ENCODE assay signal across 16 cellular contexts in genomic region chr1:150225546-150225945, GRCh38. TPM values are rescaled to one million over a fixed set of nuclear protein-coding genes. Genes with fewer than 3 reads are reported as not detected.
DNase-seq lines count a peak whose midpoint lies in the region; ATAC-seq lines count a peak whose summit lies in the region.
"Had no signal": no experiment of that assay in that cellular context is flagged by ENCODE, and none has a peak within 500 bp of the region (broad histone marks: within the 10 kb centered on the region; RNA-seq: fewer than 3 reads in every experiment).

No MANE protein-coding gene starts in this region.

- DNase-seq in T-helper 17 cell (no peak), memory B cell (ENCODE audit: low spot score in 2 of 2) (no peak), midbrain (lab: John Stamatoyannopoulos, UW) (no peak)
- DNase-seq in stimulated activated naive B cell treated with anti-CD40 and anti-IgM and Interleukin-4, amounts not matched to agents 10 μg/mL and 1 μg/mL and 100 μg/mL, for 72 hours, result no peak
- DNase-seq in activated naive CD8-positive, alpha-beta T cell treated with anti-CD3 and anti-CD28 coated beads for 36 hours, result no peak
- DNase-seq: ACHN; C1 segment of cervical spinal cord; Calu3; CD4-positive, alpha-beta T cell; DMS 273 treated with DMSO at 0.1 percent for 48 hours; GOT3; H9 had no signal

- H3K4me3 Mint-ChIP-seq in IgD-negative memory B cell (peak overlapping the region in 2 of 4 donors; percentile 18 to 42), T-helper 17 cell (no peak overlapping the region), memory B cell (no peak overlapping the region)
- no peak overlapping the region for H3K4me3 Mint-ChIP-seq in stimulated activated naive B cell treated with anti-CD40 and anti-IgM and Interleukin-4, amounts not matched to agents 10 μg/mL and 1 μg/mL and 100 μg/mL, for 72 hours
- no peak overlapping the region for H3K4me3 Mint-ChIP-seq in activated naive CD8-positive, alpha-beta T cell treated with anti-CD3 and anti-CD28 coated beads for 36 hours
- H3K4me3 Mint-ChIP-seq: CD4-positive, alpha-beta T cell; H9 had no signal

- no peak for ATAC-seq in T-helper 17 cell
- ATAC-seq in memory B cell (ENCODE audit: low read depth), result peak; percentile 83
- ATAC-seq in stimulated activated naive B cell treated with anti-CD40 and anti-IgM and Interleukin-4, amounts not matched to agents 10 μg/mL and 1 μg/mL and 100 μg/mL, for 72 hours (replicated peaks), result peak; percentile 31 to 45
- ATAC-seq in GM21529 (IDR thresholded peaks at IDR 0.05; ENCODE audit: unreplicated experiment), result no peak

- H3K9me3 ChIP-seq in T-helper 17 cell (ENCODE audit: control insufficient read depth, low read length, poor library complexity, severe bottlenecking), result no peaks in the 10 kb centered on the region

- H3K36me3 Mint-ChIP-seq in IgD-negative memory B cell (peaks cover 13% of the 10 kb centered on the region), T-helper 17 cell (ENCODE audit: low read depth) (peaks cover 9% of the 10 kb centered on the region), memory B cell (peaks cover 26% of the 10 kb centered on the region)
- H3K36me3 Mint-ChIP-seq in stimulated activated naive B cell treated with anti-CD40 and anti-IgM and Interleukin-4, amounts not matched to agents 10 μg/mL and 1 μg/mL and 100 μg/mL, for 72 hours, result peaks cover 34 to 55% of the 10 kb centered on the region in 2 donors
- H3K36me3 Mint-ChIP-seq in activated naive CD8-positive, alpha-beta T cell treated with anti-CD3 and anti-CD28 coated beads for 36 hours, result peaks cover 36% of the 10 kb centered on the region

- H3K4me1 Mint-ChIP-seq in IgD-negative memory B cell (peaks cover 16 to 19% (median 18%) of the 10 kb centered on the region in 3 donors), T-helper 17 cell (peaks cover 12% of the 10 kb centered on the region), memory B cell (peaks cover 16% of the 10 kb centered on the region)
- peaks cover 4 to 23% of the 10 kb centered on the region in 2 donors for H3K4me1 Mint-ChIP-seq in stimulated activated naive B cell treated with anti-CD40 and anti-IgM and Interleukin-4, amounts not matched to agents 10 μg/mL and 1 μg/mL and 100 μg/mL, for 72 hours
- peaks cover 8% of the 10 kb centered on the region for H3K4me1 Mint-ChIP-seq in activated naive CD8-positive, alpha-beta T cell treated with anti-CD3 and anti-CD28 coated beads for 36 hours
- H3K4me1 Mint-ChIP-seq: H9 had no signal

- H3K9me3 Mint-ChIP-seq in IgD-negative memory B cell (no peaks in the 10 kb centered on the region), memory B cell (no peaks in the 10 kb centered on the region)
- no peaks in the 10 kb centered on the region for H3K9me3 Mint-ChIP-seq in stimulated activated naive B cell treated with anti-CD40 and anti-IgM and Interleukin-4, amounts not matched to agents 10 μg/mL and 1 μg/mL and 100 μg/mL, for 72 hours
- H3K9me3 Mint-ChIP-seq in activated naive CD8-positive, alpha-beta T cell treated with anti-CD3 and anti-CD28 coated beads for 36 hours, result no peaks in the 10 kb centered on the region
- H3K9me3 Mint-ChIP-seq: CD4-positive, alpha-beta T cell; H9 had no signal

- H3K27ac Mint-ChIP-seq in IgD-negative memory B cell, result peak overlapping the region; percentile 29 to 85 (median 35)
- H3K27ac Mint-ChIP-seq in T-helper 17 cell, result peak overlapping the region; percentile 53
- no peak overlapping the region for H3K27ac Mint-ChIP-seq in memory B cell
- no peak overlapping the region for H3K27ac Mint-ChIP-seq in stimulated activated naive B cell treated with anti-CD40 and anti-IgM and Interleukin-4, amounts not matched to agents 10 μg/mL and 1 μg/mL and 100 μg/mL, for 72 hours
- no peak overlapping the region for H3K27ac Mint-ChIP-seq in activated naive CD8-positive, alpha-beta T cell treated with anti-CD3 and anti-CD28 coated beads for 36 hours
- H3K27ac Mint-ChIP-seq: CD4-positive, alpha-beta T cell had no signal

- no peaks in the 10 kb centered on the region for H3K27me3 Mint-ChIP-seq in IgD-negative memory B cell
- no peaks in the 10 kb centered on the region for H3K27me3 Mint-ChIP-seq in T-helper 17 cell
- H3K27me3 Mint-ChIP-seq in memory B cell, result no peaks in the 10 kb centered on the region
- no peaks in the 10 kb centered on the region for H3K27me3 Mint-ChIP-seq in stimulated activated naive B cell treated with anti-CD40 and anti-IgM and Interleukin-4, amounts not matched to agents 10 μg/mL and 1 μg/mL and 100 μg/mL, for 72 hours
- H3K27me3 Mint-ChIP-seq in activated naive CD8-positive, alpha-beta T cell treated with anti-CD3 and anti-CD28 coated beads for 36 hours, result no peaks in the 10 kb centered on the region
- H3K27me3 Mint-ChIP-seq: CD4-positive, alpha-beta T cell had no signal

RNA-seq across cellular contexts. Expression of gene ANP32E, which starts 10.4 kb away (rescaled TPM):
- polyA plus RNA-seq in IgD-negative memory B cell, result 52.9 TPM
- 10 to 100 TPM; 45.4 to 50.2 TPM for total RNA-seq in T-helper 17 cell
- 100 to 1,000 TPM; 176 to 191 TPM for total RNA-seq in activated naive CD8-positive, alpha-beta T cell treated with anti-CD3 and anti-CD28 coated beads for 36 hours

RNA-seq across cellular contexts. Expression of gene CA14, which starts 32.0 kb away (rescaled TPM):
- polyA plus RNA-seq in IgD-negative memory B cell, result 0.71 TPM
- total RNA-seq in T-helper 17 cell, result not detected
- not detected for total RNA-seq in activated naive CD8-positive, alpha-beta T cell treated with anti-CD3 and anti-CD28 coated beads for 36 hours
- total RNA-seq: A172; CD4-positive, alpha-beta T cell; Daoy had no signal

RNA-seq across cellular contexts. Expression of gene APH1A, which starts 43.3 kb away (rescaled TPM):
- 78.4 TPM for polyA plus RNA-seq in IgD-negative memory B cell
- total RNA-seq in T-helper 17 cell, result 100 to 1,000 TPM; 118 TPM
- 100 to 1,000 TPM; 123 to 126 TPM for total RNA-seq in activated naive CD8-positive, alpha-beta T cell treated with anti-CD3 and anti-CD28 coated beads for 36 hours

RNA-seq across cellular contexts. Expression of gene C1orf54, which starts 47.0 kb away (rescaled TPM):
- polyA plus RNA-seq in IgD-negative memory B cell, result 2.9 TPM
- 1 to 10 TPM; 4.6 to 6.6 TPM for total RNA-seq in T-helper 17 cell
- total RNA-seq in activated naive CD8-positive, alpha-beta T cell treated with anti-CD3 and anti-CD28 coated beads for 36 hours, result under 1 TPM; 0.48 to 0.78 TPM
- total RNA-seq: A172 had no signal

RNA-seq across cellular contexts. Expression of gene CIART, which starts 56.8 kb away (rescaled TPM):
- not detected for polyA plus RNA-seq in IgD-negative memory B cell
- 1 to 10 TPM; 3.6 to 4.5 TPM for total RNA-seq in T-helper 17 cell
- total RNA-seq in activated naive CD8-positive, alpha-beta T cell treated with anti-CD3 and anti-CD28 coated beads for 36 hours, result 1 to 10 TPM; 4.9 to 5.2 TPM
- total RNA-seq: Daoy had no signal

Comparison
In these comparisons a context has a peak if more than half of its experiments do, and no peak if none do; other contexts are left out.
1. H3K27ac Mint-ChIP-seq: peak in IgD-negative memory B cell (3 of 3) and T-helper 17 cell (single experiment); none in memory B cell (single experiment), stimulated activated naive B cell treated with anti-CD40 and anti-IgM and Interleukin-4, amounts not matched to agents 10 μg/mL and 1 μg/mL and 100 μg/mL, for 72 hours (single experiment) and activated naive CD8-positive, alpha-beta T cell treated with anti-CD3 and anti-CD28 coated beads for 36 hours (single experiment).
2. ATAC-seq: peak in memory B cell (single experiment) and stimulated activated naive B cell treated with anti-CD40 and anti-IgM and Interleukin-4, amounts not matched to agents 10 μg/mL and 1 μg/mL and 100 μg/mL, for 72 hours (2 of 2); none in T-helper 17 cell (single experiment) and GM21529 (single experiment).